8 cellular contexts compared by ENCODE assay signal in the genomic region with DNA sequence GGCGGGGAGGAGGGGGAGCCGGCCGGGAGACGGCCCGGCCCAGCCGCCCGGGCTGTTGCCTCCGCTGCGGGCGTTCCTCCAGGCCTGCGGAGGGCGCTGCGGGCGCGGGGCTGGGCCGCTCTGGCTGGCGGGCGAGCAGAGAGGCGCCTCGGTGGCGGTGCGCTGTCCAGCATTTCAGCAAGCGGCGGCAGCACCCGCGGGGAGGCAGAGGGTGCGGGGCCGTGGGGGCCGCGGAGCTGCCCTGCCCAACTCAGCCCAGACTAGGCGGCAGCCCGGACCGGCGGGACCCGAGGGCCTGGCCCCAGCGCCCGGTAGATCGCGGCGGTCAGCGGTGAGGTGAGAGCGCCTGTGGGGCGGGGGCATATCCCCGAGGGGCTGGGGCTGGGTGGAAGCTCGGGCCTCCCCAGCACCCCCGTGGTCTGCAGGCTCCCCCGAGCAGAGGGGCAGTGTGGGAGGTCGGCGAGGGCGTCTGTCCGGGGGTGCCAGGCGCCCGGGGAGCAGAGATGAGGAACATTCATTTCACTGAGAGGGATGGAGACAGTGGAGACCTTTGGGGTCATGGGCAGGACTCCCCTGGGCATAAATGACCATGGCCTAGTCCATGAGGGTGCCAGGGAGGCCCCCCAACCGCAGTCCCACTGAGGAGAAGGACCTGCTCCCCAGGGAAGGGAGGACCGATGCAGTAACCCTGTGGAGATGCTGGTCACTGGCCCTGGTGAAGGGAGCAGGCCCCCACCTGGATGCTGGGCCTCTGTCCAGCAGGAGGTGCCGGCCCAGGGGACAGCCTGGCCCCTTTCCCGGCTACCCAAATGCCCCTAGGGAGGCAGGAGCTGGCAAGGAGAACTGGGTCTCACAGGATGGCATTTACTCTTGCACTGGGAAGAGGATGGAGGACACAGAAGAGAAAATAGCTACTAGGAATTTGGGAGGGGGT. TPM values are rescaled to one million over a fixed set of nuclear protein-coding genes. Genes with fewer than 3 reads are reported as not detected.
DNase-seq lines count a peak whose midpoint lies in the region; ATAC-seq and TF ChIP-seq lines count a peak whose summit lies in the region.

A gene with protein sequence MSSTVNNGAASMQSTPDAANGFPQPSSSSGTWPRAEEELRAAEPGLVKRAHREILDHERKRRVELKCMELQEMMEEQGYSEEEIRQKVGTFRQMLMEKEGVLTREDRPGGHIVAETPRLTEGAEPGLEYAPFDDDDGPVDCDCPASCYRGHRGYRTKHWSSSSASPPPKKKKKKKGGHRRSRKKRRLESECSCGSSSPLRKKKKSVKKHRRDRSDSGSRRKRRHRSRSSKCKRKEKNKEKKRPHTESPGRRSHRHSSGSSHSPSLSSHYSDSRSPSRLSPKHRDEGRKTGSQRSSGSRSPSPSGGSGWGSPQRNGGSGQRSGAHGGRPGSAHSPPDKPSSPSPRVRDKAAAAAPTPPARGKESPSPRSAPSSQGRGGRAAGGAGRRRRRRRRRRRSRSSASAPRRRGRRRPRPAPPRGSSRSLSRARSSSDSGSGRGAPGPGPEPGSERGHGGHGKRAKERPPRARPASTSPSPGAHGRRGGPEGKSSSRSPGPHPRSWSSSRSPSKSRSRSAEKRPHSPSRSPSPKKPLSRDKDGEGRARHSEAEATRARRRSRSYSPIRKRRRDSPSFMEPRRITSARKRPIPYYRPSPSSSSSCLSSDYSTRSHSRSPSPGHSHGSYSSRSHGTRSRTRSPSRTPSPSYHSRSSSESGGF (plus strand): TSS at position 165 of the 934 bp plus-strand sequence. CDS start 33,171 bp downstream, outside the sequence.

- POLR2A ChIA-PET in CD4-positive, alpha-beta T cell (lab: Charles Lee): no interaction called here

- no peaks in the 10 kb centered on the region for H3F3A ChIP-seq in GM23248 (ENCODE audit: insufficient read depth)

- no peaks in the 10 kb centered on the region for H3K9me3 ChIP-seq in CD4-positive, alpha-beta T cell (ENCODE audit: control insufficient read depth, low read length)
- H3K9me3 ChIP-seq in GM23248 (ENCODE audit: low read depth) (no peaks in the 10 kb centered on the region), adrenal gland (replicated peaks in 1 of 3) (no peaks in the 10 kb centered on the region), prostate gland (no peaks in the 10 kb centered on the region), aorta (ENCODE audit: control insufficient read depth, low read length) (no peaks in the 10 kb centered on the region)

- no peak within 1 kb of the TSS for H3K9ac ChIP-seq in GM23248

- WGBS in GM23248 (ENCODE audit: low coverage in 1 of 2, low lambda C conversion rate in 2 of 2, missing lambda C conversion rate in 2 of 2), 2 experiments: 1% methylated on average over 26 to 49 of the region's 57 CpGs
- WGBS in adrenal gland, 4 donors: 0 to 13% (median 3%) methylated on average over 1 to 56 of the region's 57 CpGs
- 2% methylated on average over 39 of the region's 57 CpGs for WGBS in prostate gland
- WGBS in aorta, 2 donors: 2% methylated on average over 22 to 57 of the region's 57 CpGs

- no peak within 1 kb of the TSS for H2AFZ ChIP-seq in GM23248

- no peak within 1 kb of the TSS for H3K4me2 ChIP-seq in GM23248 (ENCODE audit: unreplicated experiment)

- H3K27ac ChIP-seq in CD4-positive, alpha-beta T cell (ENCODE audit: low read depth, low read length): no peak within 1 kb of the TSS
- no peak within 1 kb of the TSS for H3K27ac ChIP-seq in GM23248
- peak within 1 kb of the TSS in 1 of 5 donors; percentile 38 for H3K27ac ChIP-seq in adrenal gland
- no peak within 1 kb of the TSS for H3K27ac ChIP-seq in prostate gland
- no peak within 1 kb of the TSS for H3K27ac ChIP-seq in aorta (ENCODE audit: low read depth in 1 of 2, low read length in 2 of 2)

- H3K4me1 ChIP-seq in GM23248 (ENCODE audit: insufficient read depth) (no peaks in the 10 kb centered on the region), adrenal gland (replicated peaks in 1 of 2) (no peaks in the 10 kb centered on the region), prostate gland (replicated peaks) (no peaks in the 10 kb centered on the region), aorta (ENCODE audit: control insufficient read depth in 1 of 2, insufficient read depth in 2 of 2, low read length in 2 of 2) (no peaks in the 10 kb centered on the region)

- H3K27ac Mint-ChIP-seq in CD4-positive, alpha-beta T cell: no peak within 1 kb of the TSS

- H3K9me2 ChIP-seq in GM23248 (ENCODE audit: insufficient read depth): no peaks in the 10 kb centered on the region

- TF ChIP-seq POLR2A in adrenal gland (IDR thresholded peaks at IDR 0.05): no peak
- no peak for TF ChIP-seq POLR2A in prostate gland (IDR thresholded peaks at IDR 0.05)

- H3K27me3 Mint-ChIP-seq in CD4-positive, alpha-beta T cell: peaks cover 48% of the 10 kb centered on the region

- no peaks in the 10 kb centered on the region for H4K20me1 ChIP-seq in GM23248 (ENCODE audit: insufficient read depth)

- peaks cover 12% of the 10 kb centered on the region for H3K27me3 ChIP-seq in CD4-positive, alpha-beta T cell (ENCODE audit: control insufficient read depth, insufficient read depth, low read length)
- H3K27me3 ChIP-seq in GM23248 (replicated peaks; ENCODE audit: insufficient read depth) (no peaks in the 10 kb centered on the region), adrenal gland (no peaks in the 10 kb centered on the region), prostate gland (replicated peaks; ENCODE audit: insufficient read depth) (peaks cover 5% of the 10 kb centered on the region), aorta (ENCODE audit: control insufficient read depth in 1 of 2, insufficient read depth in 2 of 2, low read length in 1 of 2) (no peaks in the 10 kb centered on the region)

- peak; percentile 51 for TF ChIP-seq CTCF in CD4-positive, alpha-beta T cell (IDR thresholded peaks at IDR 0.05)
- peak in 4 of 6 experiments; percentile 12 to 83 (median 60) for TF ChIP-seq CTCF in adrenal gland (IDR thresholded peaks at IDR 0.05)
- TF ChIP-seq CTCF in prostate gland (IDR thresholded peaks at IDR 0.05): peak in 3 of 4 experiments; percentile 52 to 67 (median 52)

- CTCF ChIA-PET in CD4-positive, alpha-beta T cell (lab: Charles Lee): interaction anchor here (0.6 to 1.4 kb wide), 2 partner anchors 44 to 61 kb away, joined by 3 to 5 read pairs; no protein-coding TSS in a partner anchor

- peak; percentile 97 for ATAC-seq in CD4-positive, alpha-beta T cell (ENCODE audit: poor library complexity)
- peak; percentile 91 to 95 for ATAC-seq in left cardiac atrium
- peak; percentile 92 for ATAC-seq in aorta (ENCODE audit: low FRiP score)

- H3K4me1 Mint-ChIP-seq in CD4-positive, alpha-beta T cell (ENCODE audit: low read depth): no peaks in the 10 kb centered on the region

- no peaks in the 10 kb centered on the region for H3K9me3 Mint-ChIP-seq in CD4-positive, alpha-beta T cell

- H3K36me3 ChIP-seq in GM23248 (ENCODE audit: low read depth): no peaks in the 10 kb centered on the region
- H3K36me3 ChIP-seq in adrenal gland (replicated peaks in 1 of 2): no peaks in the 10 kb centered on the region
- no peaks in the 10 kb centered on the region for H3K36me3 ChIP-seq in prostate gland
- no peaks in the 10 kb centered on the region for H3K36me3 ChIP-seq in aorta (ENCODE audit: control insufficient read depth in 1 of 2, insufficient read depth in 2 of 2, low read length in 1 of 2)

- DNase-seq in CD4-positive, alpha-beta T cell: peak; percentile 72 to 84 (median 78)
- DNase-seq in GM23248 (peak; percentile 85), NCI-H128 (lab: John Stamatoyannopoulos, UW; ENCODE audit: unreplicated experiment) (peak; percentile 59), T-helper 1 cell (peak; percentile 65 to 78 (median 73)), adrenal gland (peak; percentile 76 to 87 (median 81)), left cardiac atrium (peak; percentile 78), prostate gland (ENCODE audit: low spot score) (peak; percentile 58), aorta (peak; percentile 83 to 93)

- no peak within 1 kb of the TSS for H3K4me3 Mint-ChIP-seq in CD4-positive, alpha-beta T cell

- no peaks in the 10 kb centered on the region for H3K79me2 ChIP-seq in GM23248 (ENCODE audit: insufficient read depth)

- in situ Hi-C loops in GM23248 (cut with MboI): no loop called here

- no peak within 1 kb of the TSS for H3K4me3 ChIP-seq in GM23248
- H3K4me3 ChIP-seq in adrenal gland: peak within 1 kb of the TSS in 1 of 4 donors; percentile 20
- no peak within 1 kb of the TSS for H3K4me3 ChIP-seq in prostate gland
- H3K4me3 ChIP-seq in aorta (ENCODE audit: low read length in 2 of 2): no peak within 1 kb of the TSS

- intact Hi-C loops in CD4-positive, alpha-beta T cell (cut with DNase I, micrococcal nuclease): no loop called here
- intact Hi-C loops in adrenal gland (cut with DNase I) (no loop called here), left cardiac atrium (cut with DNase I) (no loop called here), prostate gland (cut with DNase I) (no loop called here), aorta (cut with DNase I) (no loop called here)

- H3K36me3 Mint-ChIP-seq in CD4-positive, alpha-beta T cell (ENCODE audit: low read depth): no peaks in the 10 kb centered on the region

RNA-seq across cellular contexts. Expression of the gene that starts here (rescaled TPM):
- not detected for total RNA-seq in CD4-positive, alpha-beta T cell
- total RNA-seq in GM23248 (2014; rRNA removed; shearing (Covaris generic)): 0.65 TPM in 1 of 2 replicates, not detected in the other
- polyA plus RNA-seq in GM23248 (2016; fragmentation: Nextera tagmentation; extraction: Ambion mirVana) (0.39 and 0.91 TPM in 2 replicates), adrenal gland (100 to 1,000 TPM in 1 of 3 donors, 10 to 100 TPM in 1, 1 to 10 TPM in 1; 5.6 to 140 (median 43.3) TPM), aorta (1 to 10 TPM; 3.8 to 7.4 TPM)
- total RNA-seq in adrenal gland (10 to 100 TPM; 14.3 to 49.3 (median 33.3) TPM), left cardiac atrium (10 to 100 TPM; 19.7 to 27.4 TPM), prostate gland (1 to 10 TPM; 3.1 to 6.8 TPM), aorta (1 to 10 TPM; 3.0 to 5.9 TPM)

Comparison
In these comparisons a context has a peak if more than half of its experiments do, and no peak if none do; other contexts are left out.
1. Peak in DNase-seq and ATAC-seq in CD4-positive, alpha-beta T cell; RNA of the gene not detected or under 1 TPM.
2. Peak in DNase-seq in GM23248; RNA of the gene not detected or under 1 TPM.